ENCODE assay signal across 2 cellular contexts in the genomic region with DNA sequence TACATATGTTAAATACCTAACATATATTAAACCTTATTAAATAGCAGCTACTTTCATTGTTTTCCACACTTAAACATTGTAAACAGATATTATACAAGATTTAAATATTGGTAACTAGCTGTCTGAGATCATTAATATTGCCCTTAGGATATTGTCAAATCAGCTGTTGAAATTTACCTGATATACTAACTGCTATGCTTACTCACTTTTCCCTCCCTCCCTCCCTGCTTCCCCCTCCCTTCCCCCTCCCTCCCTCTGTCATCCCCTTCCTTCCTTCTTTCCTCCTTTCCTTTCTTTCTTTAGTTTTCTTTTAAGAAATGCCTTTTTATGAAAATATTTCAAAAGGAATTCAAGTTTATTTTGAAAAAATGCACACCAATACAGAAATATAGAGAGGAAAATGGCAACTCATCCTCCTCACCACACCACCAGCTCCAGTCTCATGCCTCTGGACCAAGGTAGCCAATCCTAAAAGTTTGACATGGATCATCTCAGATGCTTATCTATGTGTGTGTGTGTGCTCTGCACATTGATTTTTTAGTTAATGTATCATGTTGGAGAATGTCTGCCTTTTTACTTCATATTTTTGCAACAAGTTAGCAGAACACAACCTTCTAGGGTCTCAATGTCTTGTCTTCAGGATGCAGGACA. TPM values are rescaled to one million over a fixed set of nuclear protein-coding genes. Genes with fewer than 3 reads are reported as not detected.
"Had no signal": no experiment of that assay in that cellular context is flagged by ENCODE, and none has a peak within 500 bp of the region (broad histone marks: within the 10 kb centered on the region; RNA-seq: fewer than 3 reads in every experiment).

No MANE protein-coding gene starts in this region.

RNA-seq across cellular contexts. Expression of gene CTAGE6, which starts 41.8 kb away (rescaled TPM):
- total RNA-seq: activated T-helper 1 cell treated with anti-CD3 and anti-CD28 coated beads, Interleukin-12 subunit alpha, Interleukin-12 subunit beta, Interleukin-2, Interleukin-4 antibody, amounts not matched to agents 30 ng/mL and 10 ng/mL and 1 ng/mL, durations not matched to agents 14 hours and 24 hours and 36 hours; cardiac septum had no signal
